ENCODE assay signal across 13 cellular contexts in the genomic region with DNA sequence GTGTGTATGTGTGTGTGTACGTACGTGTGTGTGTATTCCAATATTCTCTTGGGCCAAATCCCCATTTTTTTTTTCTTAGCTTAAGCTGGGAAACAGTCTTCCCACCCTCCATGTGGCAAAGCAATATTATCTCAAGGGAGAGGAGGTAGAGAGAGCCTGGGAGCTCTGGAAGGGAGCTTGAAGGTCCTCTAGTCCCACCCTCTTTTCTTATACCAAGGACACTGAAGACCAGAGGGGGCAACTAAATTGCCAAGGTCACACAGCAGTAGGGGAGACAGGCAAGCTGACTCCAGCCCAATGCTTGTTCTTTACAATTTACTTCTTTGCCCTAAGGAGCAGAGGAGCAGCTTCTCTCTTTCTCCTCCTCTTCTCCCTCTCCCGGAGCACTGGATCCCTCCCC. TPM values are rescaled to one million over a fixed set of nuclear protein-coding genes. Genes with fewer than 3 reads are reported as not detected.
DNase-seq lines count a peak whose midpoint lies in the region; ATAC-seq, FAIRE-seq and TF ChIP-seq lines count a peak whose summit lies in the region.
"Had no signal": no experiment of that assay in that cellular context is flagged by ENCODE, and none has a peak within 500 bp of the region (broad histone marks: within the 10 kb centered on the region; RNA-seq: fewer than 3 reads in every experiment).

No MANE protein-coding gene starts in this region.

- H3K27ac Mint-ChIP-seq in GM23338 (peak overlapping the region; percentile 83), mesothelial cell of epicardium (peak overlapping the region; percentile 59)

- in situ Hi-C loops in K562 (cut with MboI) = no loop called here

- H3K27me3 ChIP-seq in GM23338 (ENCODE audit: insufficient read depth) (peaks cover 67% of the 10 kb centered on the region), K562 (ENCODE audit: control insufficient read depth in 2 of 2, insufficient read depth in 2 of 2, low read length in 2 of 2) (peaks cover 11 to 29% of the 10 kb centered on the region in 2 experiments; a peak in 4 of 5 replicates), esophagus squamous epithelium (peaks cover 0 to 93% (median 0%) of the 10 kb centered on the region in 4 donors)
- H3K27me3 ChIP-seq: BE2C had no signal

- H3K9me1 ChIP-seq in K562 (ENCODE audit: control insufficient read depth, insufficient read depth, low read length) = peaks cover 4% of the 10 kb centered on the region

- DNase-seq in GM23338 (ENCODE audit: low spot score) (no peak), K562 (ENCODE audit: extremely low read depth in 1 of 4, low spot score in 3 of 4) (no peak), mesothelial cell of epicardium (ENCODE audit: low spot score in 2 of 2, unreplicated experiment in 2 of 2) (no peak), substantia nigra (lab: John Stamatoyannopoulos, UW) (no peak), NCI-H510A treated with DMSO at 0.1 percent for 48 hours (lab: John Stamatoyannopoulos, UW) (no peak), esophagus squamous epithelium (lab: John Stamatoyannopoulos, UW) (no peak)

- H4K20me1 ChIP-seq in GM23338 (replicated peaks; ENCODE audit: insufficient read depth) (no peaks in the 10 kb centered on the region), K562 (replicated peaks; ENCODE audit: control insufficient read depth, insufficient read depth, low read length) (peaks cover 4% of the 10 kb centered on the region; the same call in 1 of the 2 replicates)

- H3K79me2 ChIP-seq in GM23338 (replicated peaks; ENCODE audit: insufficient read depth) (no peaks in the 10 kb centered on the region), K562 (ENCODE audit: control insufficient read depth, insufficient read depth, low read length) (no peaks in the 10 kb centered on the region)

- H3K9ac ChIP-seq in K562 (ENCODE audit: insufficient read depth in 1 of 2, low read depth in 2 of 2, low read length in 2 of 2) = peak overlapping the region in 1 of 2 experiments; percentile 48; a peak in 1 of 4 replicates

- no peak overlapping the region for H3K4me3 ChIP-seq in GM23338
- no peak overlapping the region for H3K4me3 ChIP-seq in K562
- H3K4me3 ChIP-seq in esophagus squamous epithelium = no peak overlapping the region
- H3K4me3 ChIP-seq: SK-N-MC had no signal

- no peak for FAIRE-seq in K562 (lab: Jason Lieb, UNC)
- FAIRE-seq: A204.1 had no signal

- H3K27me3 Mint-ChIP-seq in GM23338 (ENCODE audit: insufficient read depth, low read depth, poor library complexity) (peaks cover 51% of the 10 kb centered on the region), mesothelial cell of epicardium (ENCODE audit: low read depth) (peaks cover 10% of the 10 kb centered on the region)

- H2AFZ ChIP-seq in GM23338 (no peak overlapping the region), K562 (ENCODE audit: low read depth, low read length) (no peak overlapping the region)

- no peak for TF ChIP-seq RAD21 in K562 (CRISPR knock-in tag; conservative IDR thresholded peaks at IDR 0.05 in 1 of 2, IDR thresholded peaks at IDR 0.05 in 1 of 2)

- H3K36me3 Mint-ChIP-seq in GM23338 (ENCODE audit: low read depth) (no peaks in the 10 kb centered on the region), mesothelial cell of epicardium (no peaks in the 10 kb centered on the region)

- no peak overlapping the region for H3K27ac ChIP-seq in GM23338 (ENCODE audit: low read depth)
- no peak overlapping the region for H3K27ac ChIP-seq in K562 (ENCODE audit: extremely low read depth, low read depth, low read length)
- H3K27ac ChIP-seq in substantia nigra (ENCODE audit: low read depth, low read length, poor library complexity, severe bottlenecking) = peak overlapping the region; percentile 77
- no peak overlapping the region for H3K27ac ChIP-seq in esophagus squamous epithelium
- H3K27ac ChIP-seq: RWPE1, SK-N-MC had no signal

- TF ChIP-seq POLR2A in K562 (conservative IDR thresholded peaks at IDR 0.05) (no peak), esophagus squamous epithelium (IDR thresholded peaks at IDR 0.05) (no peak)

- TF ChIP-seq EP300 in K562 (IDR thresholded peaks at IDR 0.05; ENCODE audit: low read length) = no peak

- BruUV-seq in K562 (replicated peaks; lab: Mats Ljungman, UMichigan) = no TSS peak

- H3K9me3 Mint-ChIP-seq in GM23338 (no peaks in the 10 kb centered on the region; the same call in 2 of the 3 replicates), mesothelial cell of epicardium (no peaks in the 10 kb centered on the region)

- CTCF ChIA-PET in K562 (lab: Yijun Ruan, JAX; ENCODE audit: low intra/inter-chr PET ratio) = no interaction called here

- TF ChIP-seq CTCF in GM23338 (conservative IDR thresholded peaks at IDR 0.05; ENCODE audit: low read depth in 2 of 2) (no peak), K562 (IDR thresholded peaks at IDR 0.05 in 2 of 3, conservative IDR thresholded peaks at IDR 0.05 in 1 of 3; ENCODE audit: insufficient read depth in 2 of 3, low read depth in 1 of 3, low read length in 3 of 3) (no peak), mesothelial cell of epicardium (IDR thresholded peaks at IDR 0.05; ENCODE audit: unreplicated experiment) (no peak), esophagus squamous epithelium (IDR thresholded peaks at IDR 0.05) (no peak)

- peak overlapping the region; percentile 49; the same call in 2 of the 3 replicates for H3K4me3 Mint-ChIP-seq in GM23338
- no peak overlapping the region for H3K4me3 Mint-ChIP-seq in mesothelial cell of epicardium

- H3K9me2 ChIP-seq in GM23338 (ENCODE audit: insufficient read depth) = no peaks in the 10 kb centered on the region

- no peaks in the 10 kb centered on the region for H3K9me3 ChIP-seq in K562 (replicated peaks; ENCODE audit: control insufficient read depth, insufficient read depth, low read depth, low read length)
- H3K9me3 ChIP-seq in esophagus squamous epithelium = no peaks in the 10 kb centered on the region
- H3K9me3 ChIP-seq: BE2C had no signal

- POLR2A ChIA-PET in K562 (lab: Yijun Ruan, JAX) = interaction anchor here (0.5 to 0.9 kb wide), 4 partner anchors 11 to 718 kb away, joined by 3 to 4 read pairs (median 3); no protein-coding TSS in a partner anchor

- H3K36me3 ChIP-seq in GM23338 (ENCODE audit: insufficient read depth) (no peaks in the 10 kb centered on the region), K562 (ENCODE audit: control insufficient read depth, insufficient read depth, low read length) (no peaks in the 10 kb centered on the region), esophagus squamous epithelium (no peaks in the 10 kb centered on the region)
- H3K36me3 ChIP-seq: BE2C had no signal

- peaks cover 16% of the 10 kb centered on the region for H3F3A ChIP-seq in GM23338 (replicated peaks; ENCODE audit: low read depth)

- 43% methylated on average over 1 of the region's 3 CpGs for WGBS in K562 (ENCODE audit: insufficient coverage, low coverage, missing lambda C conversion rate)
- WGBS in esophagus squamous epithelium, 2 donors = 50 to 65% methylated on average over 3 of the region's 3 CpGs

- no peak for ATAC-seq in GM23338
- ATAC-seq in K562 = no peak
- no peak for ATAC-seq in GM19324 (IDR thresholded peaks at IDR 0.05; ENCODE audit: low FRiP score, unreplicated experiment)

- H3K4me1 Mint-ChIP-seq in GM23338 (peaks cover 88% of the 10 kb centered on the region), mesothelial cell of epicardium (peaks cover 41% of the 10 kb centered on the region)

- intact Hi-C loops in K562 (cut with micrococcal nuclease) (no loop called here), esophagus squamous epithelium (cut with DNase I) (no loop called here)

- H3K4me1 ChIP-seq in GM23338 (ENCODE audit: insufficient read depth) = peaks cover 71% of the 10 kb centered on the region
- peaks cover 22 to 33% of the 10 kb centered on the region in 2 experiments for H3K4me1 ChIP-seq in K562 (replicated peaks in 1 of 2; ENCODE audit: control insufficient read depth in 2 of 2, insufficient read depth in 2 of 2, low read length in 2 of 2)
- H3K4me1 ChIP-seq in esophagus squamous epithelium = peaks cover 0 to 10% (median 6%) of the 10 kb centered on the region in 3 donors

- H3K4me2 ChIP-seq in GM23338 (peak overlapping the region; percentile 3), K562 (ENCODE audit: insufficient read depth, low read length) (no peak overlapping the region)

TF ChIP-seq in GM23338, 12 proteins besides CTCF, POLR2A, EP300 and RAD21 (continues in another document):
- TF ChIP-seq POLR2AphosphoS5 (IDR thresholded peaks at IDR 0.05; ENCODE audit: low read depth) = no peak

TF ChIP-seq in K562, 482 proteins besides CTCF, POLR2A, EP300 and RAD21 (continues in another document):
- 0 out of 2 replicates have a peak, but pooled peaks have one; percentile 46 for TF ChIP-seq PTBP1 (IDR thresholded peaks at IDR 0.05; ENCODE audit: low read depth, low read length)

RNA-seq across cellular contexts. Expression of a gene that starts 6.8 kb away (rescaled TPM):
- 1.3 and 2.2 TPM in 2 replicates for total RNA-seq in GM23338 (2014; rRNA removed; shearing (Covaris generic))
- polyA plus RNA-seq in GM23338 (2016; fragmentation: Nextera tagmentation; extraction: Ambion mirVana) (0.87 TPM in 2 replicates), K562 (2011; rRNA removed) (0.04 and 0.13 TPM in 2 replicates), K562 (2014; fragmentation: Illumina TruSeq; extraction: Trizol) (0.09 and 0.15 TPM in 2 replicates), K562 (2014; fragmentation: Nextera tagmentation; extraction: Ambion mirVana) (not detected), K562 (2014; rRNA removed) (not detected in 2 replicates)
- total RNA-seq in K562 (2011; cell fraction: chromatin; rRNA removed; ENCODE audit: low replicate concordance) = 0.51 and 2.0 TPM in 2 replicates
- total RNA-seq in K562 (2011; cell fraction: nucleolus; rRNA removed) = 0.17 and 0.26 TPM in 2 replicates
- total RNA-seq in K562 (2011; cell fraction: nucleoplasm; rRNA removed) = 0.53 and 0.66 TPM in 2 replicates
- total RNA-seq in K562 (2014; rRNA removed) (0.04 TPM in 1 of 2 replicates, not detected in the other), K562 (2014; rRNA removed; fragmentation: Illumina TruSeq; extraction: Trizol) (not detected in 2 replicates), K562 (2015; rRNA removed; fragmentation: Illumina TruSeq; extraction: Trizol) (not detected in 2 replicates), K562 (2021) (0.33 and 0.40 TPM in 2 replicates), mesothelial cell of epicardium (19.4 to 21.4 TPM (median 20.8 TPM) in 3 replicates), esophagus squamous epithelium (1 to 10 TPM in 3 of 4 donors, under 1 TPM in 1; 0.09 to 1.7 (median 1.3) TPM)
- 0.01 and 0.06 TPM in 2 replicates for polyA plus RNA-seq in K562 (2011; cell fraction: cytosol; rRNA removed)
- polyA plus RNA-seq in K562 (2011; cell fraction: nucleus; rRNA removed) = 0.17 and 1.9 TPM in 2 replicates
- 0.05 and 0.44 TPM in 2 replicates for polyA plus RNA-seq in K562 (2012)
- polyA minus RNA-seq in K562 (2011; rRNA and poly(A)+ RNA removed) = not detected in 2 replicates
- polyA minus RNA-seq in K562 (2011; cell fraction: cytosol; rRNA and poly(A)+ RNA removed) = not detected in 2 replicates
- 0.13 TPM in 1 of 2 replicates, not detected in the other for polyA minus RNA-seq in K562 (2011; cell fraction: nucleus; rRNA and poly(A)+ RNA removed)
- total RNA-seq: IMR-90, M059J had no signal
- polyA plus RNA-seq: IMR-90 had no signal
